Comparison of ENCODE assay signal across 29 cellular contexts in genomic region chr12:84091642-84092041, GRCh38.
"Had no signal": no experiment of that assay in that cellular context is flagged by ENCODE, and none has a peak within 500 bp of the region (broad histone marks: within the 10 kb centered on the region; RNA-seq: fewer than 3 reads in every experiment).

No MANE protein-coding gene starts in this region.

- H3K36me3 Mint-ChIP-seq: activated CD4-positive, alpha-beta memory T cell treated with anti-CD3 and anti-CD28 coated beads for 36 hours; activated CD8-positive, alpha-beta memory T cell treated with anti-CD3 and anti-CD28 coated beads, Interleukin-2, amount 10 ng/mL, durations not matched to agents 7 days and 5 days; activated naive CD4-positive, alpha-beta T cell treated with anti-CD3 and anti-CD28 coated beads, Interleukin-2, amount 50 U/mL, for 24 hours; activated naive CD8-positive, alpha-beta T cell treated with anti-CD3 and anti-CD28 coated beads for 36 hours had no signal

- H3K4me3 ChIP-seq: adrenal gland, body of pancreas, colonic mucosa, esophagus muscularis mucosa, gastrocnemius medialis had no signal

- H3K4me1 ChIP-seq: adrenal gland, body of pancreas, colonic mucosa, esophagus muscularis mucosa, foreskin keratinocyte, gastrocnemius medialis had no signal

- H3K27ac Mint-ChIP-seq: activated CD4-positive, alpha-beta memory T cell treated with anti-CD3 and anti-CD28 coated beads for 36 hours; activated CD4-positive, alpha-beta T cell treated with anti-CD3 and anti-CD28 coated beads for 36 hours; activated CD4-positive, alpha-beta T cell treated with anti-CD3 and anti-CD28 coated beads, Interleukin-2, amount 10 ng/mL, durations not matched to agents 24 days and 14 days; activated CD8-positive, alpha-beta memory T cell treated with anti-CD3 and anti-CD28 coated beads, Interleukin-2, amount 10 ng/mL, durations not matched to agents 7 days and 5 days; activated CD8-positive, alpha-beta T cell treated with anti-CD3 and anti-CD28 coated beads, Interleukin-2, amount 10 ng/mL, durations not matched to agents 7 days and 5 days; activated naive CD4-positive, alpha-beta T cell treated with anti-CD3 and anti-CD28 coated beads for 36 hours; activated naive CD4-positive, alpha-beta T cell treated with anti-CD3 and anti-CD28 coated beads, Interleukin-2, amount 50 U/mL, for 24 hours; activated naive CD8-positive, alpha-beta T cell treated with anti-CD3 and anti-CD28 coated beads for 36 hours; activated naive CD8-positive, alpha-beta T cell treated with anti-CD3 and anti-CD28 coated beads, Interleukin-2, amount 50 U/mL, for 24 hours; activated T-helper 1 cell treated with anti-CD3 and anti-CD28 coated beads, Interleukin-12 subunit alpha, Interleukin-12 subunit beta, Interleukin-2, Interleukin-4 antibody, amounts not matched to agents 30 ng/mL and 10 ng/mL and 1 ng/mL, durations not matched to agents 14 hours and 24 hours and 36 hours; activated T-helper 2 cell treated with anti-CD3 and anti-CD28 coated beads, Interferon-gamma antibody, Interleukin-2, Interleukin-4, amounts not matched to agents 10 μg/mL and 5 μg/mL and 100 μg/mL, durations not matched to agents 14 hours and 24 hours and 36 hours had no signal

- ATAC-seq: activated CD4-positive, alpha-beta T cell treated with anti-CD3 and anti-CD28 coated beads for 36 hours; activated CD8-positive, alpha-beta memory T cell treated with anti-CD3 and anti-CD28 coated beads, Interleukin-2, amount 10 ng/mL, durations not matched to agents 7 days and 5 days; activated CD8-positive, alpha-beta T cell treated with anti-CD3 and anti-CD28 coated beads, Interleukin-2, amount 10 ng/mL, durations not matched to agents 7 days and 5 days; activated naive CD8-positive, alpha-beta T cell treated with anti-CD3 and anti-CD28 coated beads, Interleukin-2, amount 50 U/mL, for 24 hours; body of pancreas; foreskin keratinocyte; gastrocnemius medialis had no signal

- H3K9me3 Mint-ChIP-seq: activated CD4-positive, alpha-beta T cell treated with anti-CD3 and anti-CD28 coated beads, Interleukin-2, amount 10 ng/mL, durations not matched to agents 24 days and 14 days; activated naive CD8-positive, alpha-beta T cell treated with anti-CD3 and anti-CD28 coated beads, Interleukin-2, amount 50 U/mL, for 24 hours had no signal

- H3K9me3 ChIP-seq: adrenal gland, body of pancreas, colonic mucosa, esophagus muscularis mucosa, gastrocnemius medialis had no signal

- H3K27ac ChIP-seq: adrenal gland, body of pancreas, colonic mucosa, esophagus muscularis mucosa, foreskin keratinocyte, gastrocnemius medialis had no signal

- H3K27me3 ChIP-seq: adrenal gland, body of pancreas, colonic mucosa, esophagus muscularis mucosa, foreskin keratinocyte, gastrocnemius medialis had no signal

- H3K27me3 Mint-ChIP-seq: activated CD4-positive, alpha-beta memory T cell treated with anti-CD3 and anti-CD28 coated beads for 36 hours; activated CD4-positive, alpha-beta T cell treated with anti-CD3 and anti-CD28 coated beads for 36 hours; activated CD4-positive, alpha-beta T cell treated with anti-CD3 and anti-CD28 coated beads, Interleukin-2, amount 10 ng/mL, durations not matched to agents 24 days and 14 days; activated CD8-positive, alpha-beta memory T cell treated with anti-CD3 and anti-CD28 coated beads, Interleukin-2, amount 10 ng/mL, durations not matched to agents 7 days and 5 days; activated naive CD4-positive, alpha-beta T cell treated with anti-CD3 and anti-CD28 coated beads, Interleukin-2, amount 50 U/mL, for 24 hours; activated naive CD8-positive, alpha-beta T cell treated with anti-CD3 and anti-CD28 coated beads for 36 hours; activated naive CD8-positive, alpha-beta T cell treated with anti-CD3 and anti-CD28 coated beads, Interleukin-2, amount 50 U/mL, for 24 hours had no signal

- DNase-seq: activated CD4-positive, alpha-beta memory T cell treated with anti-CD3 and anti-CD28 coated beads for 36 hours; activated CD4-positive, alpha-beta T cell treated with anti-CD3 and anti-CD28 coated beads for 36 hours; activated CD4-positive, alpha-beta T cell treated with anti-CD3 and anti-CD28 coated beads, Interleukin-2, amount 10 ng/mL, durations not matched to agents 24 days and 14 days; activated CD4-positive, CD25-positive, alpha-beta regulatory T cell; activated CD4-positive, CD25-positive, alpha-beta regulatory T cell treated with anti-CD3 and anti-CD28 coated beads, Interleukin-2, amount 50 U/mL, for 72 hours; activated CD8-positive, alpha-beta memory T cell treated with anti-CD3 and anti-CD28 coated beads, Interleukin-2, amount 10 ng/mL, durations not matched to agents 7 days and 5 days; activated CD8-positive, alpha-beta memory T cell treated with anti-CD3 and anti-CD28 coated beads, Interleukin-2, amount 50 U/mL, for 4 hours; activated CD8-positive, alpha-beta T cell treated with anti-CD3 and anti-CD28 coated beads, Interleukin-2, amount 10 ng/mL, durations not matched to agents 7 days and 5 days; activated effector memory CD4-positive, alpha-beta T cell treated with anti-CD3 and anti-CD28 coated beads, Interleukin-2, amount 50 U/mL, for 16 hours; activated naive CD4-positive, alpha-beta T cell treated with anti-CD3 and anti-CD28 coated beads for 36 hours; activated naive CD8-positive, alpha-beta T cell treated with anti-CD3 and anti-CD28 coated beads for 36 hours; activated naive CD8-positive, alpha-beta T cell treated with anti-CD3 and anti-CD28 coated beads, Interleukin-2, amount 50 U/mL, for 24 hours; activated T-cell treated with anti-CD3 and anti-CD28 coated beads, Interleukin-2, amount 50 U/mL, for 1 hour; activated T-cell treated with anti-CD3 and anti-CD28 coated beads, Interleukin-2, amount 50 U/mL, for 48 hours; adrenal gland; amygdala; aorta; body of pancreas; caudate nucleus; colonic mucosa; effector CD8-positive, alpha-beta T cell; foreskin keratinocyte; gastrocnemius medialis; glutamatergic neuron; T-helper 2 cell had no signal

- H3K4me3 Mint-ChIP-seq: activated CD4-positive, alpha-beta memory T cell treated with anti-CD3 and anti-CD28 coated beads for 36 hours; activated CD4-positive, alpha-beta T cell treated with anti-CD3 and anti-CD28 coated beads for 36 hours; activated CD4-positive, alpha-beta T cell treated with anti-CD3 and anti-CD28 coated beads, Interleukin-2, amount 10 ng/mL, durations not matched to agents 24 days and 14 days; activated CD8-positive, alpha-beta memory T cell treated with anti-CD3 and anti-CD28 coated beads, Interleukin-2, amount 10 ng/mL, durations not matched to agents 7 days and 5 days; activated CD8-positive, alpha-beta T cell treated with anti-CD3 and anti-CD28 coated beads, Interleukin-2, amount 10 ng/mL, durations not matched to agents 7 days and 5 days; activated naive CD4-positive, alpha-beta T cell treated with anti-CD3 and anti-CD28 coated beads for 36 hours; activated naive CD4-positive, alpha-beta T cell treated with anti-CD3 and anti-CD28 coated beads, Interleukin-2, amount 50 U/mL, for 24 hours; activated naive CD8-positive, alpha-beta T cell treated with anti-CD3 and anti-CD28 coated beads for 36 hours; activated naive CD8-positive, alpha-beta T cell treated with anti-CD3 and anti-CD28 coated beads, Interleukin-2, amount 50 U/mL, for 24 hours; activated T-helper 1 cell treated with anti-CD3 and anti-CD28 coated beads, Interleukin-12 subunit alpha, Interleukin-12 subunit beta, Interleukin-2, Interleukin-4 antibody, amounts not matched to agents 30 ng/mL and 10 ng/mL and 1 ng/mL, durations not matched to agents 14 hours and 24 hours and 36 hours had no signal

- H3K4me1 Mint-ChIP-seq: activated CD4-positive, alpha-beta T cell treated with anti-CD3 and anti-CD28 coated beads for 36 hours; activated CD4-positive, alpha-beta T cell treated with anti-CD3 and anti-CD28 coated beads, Interleukin-2, amount 10 ng/mL, durations not matched to agents 24 days and 14 days; activated CD8-positive, alpha-beta memory T cell treated with anti-CD3 and anti-CD28 coated beads, Interleukin-2, amount 10 ng/mL, durations not matched to agents 7 days and 5 days; activated naive CD4-positive, alpha-beta T cell treated with anti-CD3 and anti-CD28 coated beads, Interleukin-2, amount 50 U/mL, for 24 hours; activated naive CD8-positive, alpha-beta T cell treated with anti-CD3 and anti-CD28 coated beads for 36 hours; activated naive CD8-positive, alpha-beta T cell treated with anti-CD3 and anti-CD28 coated beads, Interleukin-2, amount 50 U/mL, for 24 hours had no signal

- H3K36me3 ChIP-seq: adrenal gland, colonic mucosa, esophagus muscularis mucosa, gastrocnemius medialis had no signal
